In the genomic region with DNA sequence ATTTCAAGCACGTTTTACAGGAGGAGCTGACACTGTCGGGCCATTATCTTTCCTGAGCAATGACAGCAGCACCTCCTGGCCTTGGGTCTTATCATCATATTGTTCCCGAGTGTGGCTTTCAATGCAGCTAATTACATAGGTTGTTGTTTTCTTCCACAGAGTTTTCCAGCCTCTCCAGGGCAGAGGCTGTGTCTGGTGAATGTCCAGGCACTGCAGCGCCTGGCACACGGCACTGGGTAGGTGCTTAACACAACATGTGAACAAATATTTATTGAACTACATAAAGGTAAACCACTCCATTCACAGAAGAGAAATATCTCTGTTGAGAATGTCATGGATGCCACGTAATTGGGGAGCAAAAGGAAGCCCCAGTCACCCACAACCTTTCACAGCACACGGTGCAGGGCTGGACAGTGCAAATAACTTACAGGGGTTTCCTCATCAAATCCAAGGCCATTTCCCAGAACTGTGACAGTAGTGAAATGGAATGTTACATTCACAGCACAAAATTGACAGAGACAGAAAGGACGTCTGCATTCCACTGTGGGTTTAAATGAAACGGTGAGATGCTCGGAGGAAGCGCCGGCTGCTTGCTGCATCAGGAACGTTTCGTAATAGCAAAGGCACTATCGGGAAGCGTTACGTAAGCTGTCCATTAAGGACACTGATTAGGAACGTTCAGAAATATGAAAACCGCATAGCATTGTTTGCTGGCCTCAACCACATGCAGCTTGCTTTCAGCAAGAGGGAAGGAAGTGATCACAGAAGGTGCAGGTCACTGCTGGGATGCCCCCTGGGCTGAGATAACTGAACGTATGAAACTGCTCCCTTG, we compare ENCODE assay signal across 9 cellular contexts. TPM values are rescaled to one million over a fixed set of nuclear protein-coding genes. Genes with fewer than 3 reads are reported as not detected.
DNase-seq lines count a peak whose midpoint lies in the region; ATAC-seq and FAIRE-seq lines count a peak whose summit lies in the region.
"Had no signal": no experiment of that assay in that cellular context is flagged by ENCODE, and none has a peak within 500 bp of the region (broad histone marks: within the 10 kb centered on the region; RNA-seq: fewer than 3 reads in every experiment).

No MANE protein-coding gene starts in this region.

- peak overlapping the region; percentile 66 for H3K4me2 ChIP-seq in BLaER1

- peaks cover 65% of the 10 kb centered on the region for H3K4me1 ChIP-seq in BLaER1

- H3K27ac ChIP-seq in BLaER1: no peak overlapping the region

- no peak for FAIRE-seq in GM19239 (lab: Jason Lieb, UNC)

- no peaks in the 10 kb centered on the region for H3K9me3 ChIP-seq in BLaER1

- in situ Hi-C loops in T47D (cut with HindIII; ENCODE audit: low pct_unique_long_range_greater_than_20kb, low sequenced_read_pairs): no loop called here

- no peak overlapping the region for H3K9ac ChIP-seq in BLaER1

- no peak overlapping the region for H3K4me3 ChIP-seq in BLaER1

- DNase-seq in NCI-H1105 (lab: John Stamatoyannopoulos, UW) (peak; percentile 36), T47D (ENCODE audit: low read depth in 1 of 2, low spot score in 1 of 2) (peak; percentile 23 to 38), mesenteric fat pad (ENCODE audit: low spot score) (peak; percentile 53), GM19239 (ENCODE audit: insufficient read length, low spot score) (no peak), NCI-H446 treated with DMSO at 0.1 percent for 48 hours (lab: John Stamatoyannopoulos, UW) (no peak)
- DNase-seq in stimulated activated naive CD4-positive, alpha-beta T cell (lab: John Stamatoyannopoulos, UW): no peak
- DNase-seq: activated T-cell treated with anti-CD3 and anti-CD28 coated beads, Interleukin-2, amount 50 U/mL, for 4 hours had no signal

- peaks cover 99% of the 10 kb centered on the region for H3K27me3 ChIP-seq in BLaER1

- no peaks in the 10 kb centered on the region for H3K36me3 ChIP-seq in BLaER1

- H4K20me1 ChIP-seq in BLaER1: peaks cover 60% of the 10 kb centered on the region

- ATAC-seq in HG03442 (IDR thresholded peaks at IDR 0.05; ENCODE audit: unreplicated experiment): no peak

RNA-seq across cellular contexts. Expression of a gene that starts 6.4 kb away (rescaled TPM):
- total RNA-seq in mesenteric fat pad: 0.51 TPM
- total RNA-seq: activated T-cell treated with anti-CD3 and anti-CD28 coated beads, Interleukin-2, amount 50 U/mL, for 4 hours had no signal

Comparison
In these comparisons a context has a peak if more than half of its experiments do, and no peak if none do; other contexts are left out.
1. DNase-seq: peak in NCI-H1105 (single experiment), T47D (2 of 2) and mesenteric fat pad (single experiment); none in stimulated activated naive CD4-positive, alpha-beta T cell (0 of 6), GM19239 (single experiment) and NCI-H446 treated with DMSO at 0.1 percent for 48 hours (single experiment).